21 cellular contexts compared by ENCODE assay signal in genomic region chr17:60637683-60638082, GRCh38. TPM values are rescaled to one million over a fixed set of nuclear protein-coding genes. Genes with fewer than 3 reads are reported as not detected.
DNase-seq lines count a peak whose midpoint lies in the region; ATAC-seq lines count a peak whose summit lies in the region.
"Had no signal": no experiment of that assay in that cellular context is flagged by ENCODE, and none has a peak within 500 bp of the region (broad histone marks: within the 10 kb centered on the region; RNA-seq: fewer than 3 reads in every experiment).

No MANE protein-coding gene starts in this region.

- no peak overlapping the region for H3K4me3 ChIP-seq in SK-N-MC

- intact Hi-C loops in dendritic cell treated with granulocyte-macrophage colony-stimulating factor and Interleukin-4, amounts not matched to agents 40 ng/mL and 50 ng/mL, for 4 days (cut with micrococcal nuclease) = loop anchor here (10.0 kb wide), 2 partner anchors 63 to 163 kb away; no protein-coding TSS in a partner anchor

- peaks cover 12% of the 10 kb centered on the region for H3K36me3 ChIP-seq in SK-N-MC (ENCODE audit: insufficient read depth, low read length)

- no peak for DNase-seq in activated naive CD4-positive, alpha-beta T cell treated with anti-CD3 and anti-CD28 coated beads, Interleukin-2, amount 50 U/mL, for 72 hours (ENCODE audit: low spot score in 2 of 2)
- DNase-seq in activated naive CD4-positive, alpha-beta T cell (lab: John Stamatoyannopoulos, UW) = no peak
- no peak for DNase-seq in SK-N-MC (ENCODE audit: low read depth, low spot score)
- DNase-seq in HuH-7 (ENCODE audit: low spot score) = no peak
- DNase-seq in SK-N-DZ (ENCODE audit: low spot score) = no peak
- no peak for DNase-seq in OCI-M1 (lab: John Stamatoyannopoulos, UW)
- DNase-seq: DMS153, KBM-7, MV-4-11, NCI-H1105, NCI-H1436 treated with DMSO at 0.1 percent for 48 hours, NCI-H1930, NCI-H2107, NCI-H2227 treated with DMSO at 0.1 percent for 48 hours, NCI-H69, SHP77 had no signal

- H3K9me3 ChIP-seq in SK-N-MC (ENCODE audit: low read depth, low read length) = no peaks in the 10 kb centered on the region

- H3K4me1 Mint-ChIP-seq in dendritic cell treated with granulocyte-macrophage colony-stimulating factor and Interleukin-4, amounts not matched to agents 40 ng/mL and 50 ng/mL, for 4 days (ENCODE audit: low read depth) = peaks cover 8% of the 10 kb centered on the region

- H3K36me3 Mint-ChIP-seq in activated naive CD4-positive, alpha-beta T cell treated with anti-CD3 and anti-CD28 coated beads, Interleukin-2, amount 50 U/mL, for 72 hours = no peaks in the 10 kb centered on the region
- H3K36me3 Mint-ChIP-seq in dendritic cell treated with granulocyte-macrophage colony-stimulating factor and Interleukin-4, amounts not matched to agents 40 ng/mL and 50 ng/mL, for 4 days (ENCODE audit: low read depth) = peaks cover 84% of the 10 kb centered on the region

- H3K27ac ChIP-seq in SK-N-MC = peak overlapping the region; percentile 63
- H3K27ac ChIP-seq: C4-2B, RWPE1 had no signal

- H3K9ac ChIP-seq in SK-N-MC (ENCODE audit: insufficient read length) = no peak overlapping the region

- ATAC-seq in activated naive CD4-positive, alpha-beta T cell treated with anti-CD3 and anti-CD28 coated beads, Interleukin-2, amount 50 U/mL, for 72 hours = no peak
- ATAC-seq: Panc1 had no signal

- H3K27me3 Mint-ChIP-seq in dendritic cell treated with granulocyte-macrophage colony-stimulating factor and Interleukin-4, amounts not matched to agents 40 ng/mL and 50 ng/mL, for 4 days = no peaks in the 10 kb centered on the region
- H3K27me3 Mint-ChIP-seq: B cell had no signal

- H3K4me3 Mint-ChIP-seq in dendritic cell treated with granulocyte-macrophage colony-stimulating factor and Interleukin-4, amounts not matched to agents 40 ng/mL and 50 ng/mL, for 4 days = no peak overlapping the region
- H3K4me3 Mint-ChIP-seq: B cell had no signal

- no peaks in the 10 kb centered on the region for H3K9me3 Mint-ChIP-seq in activated naive CD4-positive, alpha-beta T cell treated with anti-CD3 and anti-CD28 coated beads, Interleukin-2, amount 50 U/mL, for 72 hours
- no peaks in the 10 kb centered on the region for H3K9me3 Mint-ChIP-seq in dendritic cell treated with granulocyte-macrophage colony-stimulating factor and Interleukin-4, amounts not matched to agents 40 ng/mL and 50 ng/mL, for 4 days

- peak overlapping the region; percentile 11 to 24 for H3K27ac Mint-ChIP-seq in activated naive CD4-positive, alpha-beta T cell treated with anti-CD3 and anti-CD28 coated beads, Interleukin-2, amount 50 U/mL, for 72 hours
- peak overlapping the region; percentile 3 for H3K27ac Mint-ChIP-seq in dendritic cell treated with granulocyte-macrophage colony-stimulating factor and Interleukin-4, amounts not matched to agents 40 ng/mL and 50 ng/mL, for 4 days
- H3K27ac Mint-ChIP-seq: B cell had no signal

RNA-seq across cellular contexts. Expression of gene PPM1D, which starts 37.7 kb away (rescaled TPM):
- total RNA-seq in activated naive CD4-positive, alpha-beta T cell treated with anti-CD3 and anti-CD28 coated beads, Interleukin-2, amount 50 U/mL, for 72 hours = 10 to 100 TPM; 10.7 to 24.6 TPM
- 36.1 and 42.6 TPM in 2 replicates for polyA plus RNA-seq in SK-N-DZ (2014; cell fraction: cytosol; rRNA removed)
- 21.7 and 24.9 TPM in 2 replicates for polyA plus RNA-seq in SK-N-DZ (2014; cell fraction: nucleus; rRNA removed)

RNA-seq across cellular contexts. Expression of gene BCAS3, which starts 40.0 kb away (rescaled TPM):
- total RNA-seq in activated naive CD4-positive, alpha-beta T cell treated with anti-CD3 and anti-CD28 coated beads, Interleukin-2, amount 50 U/mL, for 72 hours = 10 to 100 TPM; 10.5 to 24.4 TPM
- 10.6 and 23.1 TPM in 2 replicates for polyA plus RNA-seq in SK-N-DZ (2014; cell fraction: cytosol; rRNA removed)
- polyA plus RNA-seq in SK-N-DZ (2014; cell fraction: nucleus; rRNA removed) = 11.9 and 18.6 TPM in 2 replicates
